Comparison of ENCODE assay signal across 27 cellular contexts in the genomic region with DNA sequence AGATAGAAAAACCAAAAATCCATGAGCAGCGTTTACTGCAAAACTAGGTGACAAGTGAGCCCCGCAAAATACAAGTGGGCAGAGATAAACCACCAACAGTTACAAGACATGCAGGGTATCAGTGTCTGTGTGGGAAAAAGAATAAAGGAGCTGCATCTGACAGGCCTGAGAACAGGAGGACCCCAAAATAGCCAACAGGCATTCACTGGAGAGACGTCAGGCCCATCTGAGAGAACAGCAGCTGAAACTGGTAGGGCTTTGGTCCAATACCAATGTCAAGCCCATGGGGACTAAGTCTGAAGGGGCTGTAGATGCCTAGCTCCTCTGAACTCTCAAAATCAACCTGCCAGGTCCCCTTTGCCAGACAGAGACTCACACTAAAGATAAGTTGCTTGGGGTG.
"Had no signal": no experiment of that assay in that cellular context is flagged by ENCODE, and none has a peak within 500 bp of the region (broad histone marks: within the 10 kb centered on the region; RNA-seq: fewer than 3 reads in every experiment).

No MANE protein-coding gene starts in this region.

- H3K4me1 Mint-ChIP-seq: activated CD4-positive, alpha-beta T cell treated with anti-CD3 and anti-CD28 coated beads for 36 hours; activated CD4-positive, alpha-beta T cell treated with anti-CD3 and anti-CD28 coated beads, Interleukin-2, amount 10 ng/mL, durations not matched to agents 7 days and 5 days had no signal

- H3K27ac Mint-ChIP-seq: activated CD4-positive, alpha-beta T cell treated with anti-CD3 and anti-CD28 coated beads for 36 hours; activated CD4-positive, alpha-beta T cell treated with anti-CD3 and anti-CD28 coated beads, Interleukin-2, amount 10 ng/mL, durations not matched to agents 7 days and 5 days; activated CD8-positive, alpha-beta T cell treated with anti-CD3 and anti-CD28 coated beads, Interleukin-2, amount 10 ng/mL, durations not matched to agents 7 days and 5 days; activated naive CD4-positive, alpha-beta T cell treated with anti-CD3 and anti-CD28 coated beads for 36 hours; activated naive CD4-positive, alpha-beta T cell treated with anti-CD3 and anti-CD28 coated beads, Interleukin-2, amount 50 U/mL, for 72 hours; activated T-cell treated with anti-CD3 and anti-CD28 coated beads, Interleukin-2, amount 50 U/mL, for 24 hours; T-helper 1 cell treated with Interleukin-12 subunit alpha and Interleukin-12 subunit beta and Interleukin-4 antibody, amounts not matched to agents 30 μg/mL and 1 μg/mL, for 36 hours; T-helper 2 cell treated with Interferon-gamma antibody and Interleukin-4, amounts not matched to agents 5 μg/mL and 100 μg/mL, for 36 hours had no signal

- ATAC-seq: activated CD4-positive, alpha-beta T cell treated with anti-CD3 and anti-CD28 coated beads for 36 hours; activated CD8-positive, alpha-beta T cell treated with anti-CD3 and anti-CD28 coated beads, Interleukin-2, amount 10 ng/mL, durations not matched to agents 7 days and 5 days; activated naive CD4-positive, alpha-beta T cell treated with anti-CD3 and anti-CD28 coated beads, Interleukin-2, amount 50 U/mL, for 72 hours; body of pancreas; Panc1 had no signal

- H3K9me3 Mint-ChIP-seq: activated naive CD4-positive, alpha-beta T cell treated with anti-CD3 and anti-CD28 coated beads for 36 hours; activated naive CD4-positive, alpha-beta T cell treated with anti-CD3 and anti-CD28 coated beads, Interleukin-2, amount 50 U/mL, for 72 hours had no signal

- H3K4me3 Mint-ChIP-seq: activated CD4-positive, alpha-beta T cell treated with anti-CD3 and anti-CD28 coated beads for 36 hours; activated CD4-positive, alpha-beta T cell treated with anti-CD3 and anti-CD28 coated beads, Interleukin-2, amount 10 ng/mL, durations not matched to agents 7 days and 5 days; activated CD8-positive, alpha-beta T cell treated with anti-CD3 and anti-CD28 coated beads, Interleukin-2, amount 10 ng/mL, durations not matched to agents 7 days and 5 days; activated naive CD4-positive, alpha-beta T cell treated with anti-CD3 and anti-CD28 coated beads for 36 hours; activated T-cell treated with anti-CD3 and anti-CD28 coated beads, Interleukin-2, amount 50 U/mL, for 24 hours; T-helper 1 cell treated with Interleukin-12 subunit alpha and Interleukin-12 subunit beta and Interleukin-4 antibody, amounts not matched to agents 30 μg/mL and 1 μg/mL, for 36 hours; T-helper 2 cell treated with Interferon-gamma antibody and Interleukin-4, amounts not matched to agents 5 μg/mL and 100 μg/mL, for 36 hours had no signal

- FAIRE-seq: astrocyte, bronchial epithelial cell, TTC549 had no signal

- DNase-seq: activated CD4-positive, alpha-beta T cell treated with anti-CD3 and anti-CD28 coated beads for 36 hours; activated CD4-positive, alpha-beta T cell treated with anti-CD3 and anti-CD28 coated beads, Interleukin-2, amount 10 ng/mL, durations not matched to agents 7 days and 5 days; activated CD4-positive, alpha-beta T cell treated with anti-CD3 and anti-CD28 coated beads, Interleukin-2, amount 50 U/mL, for 48 hours; activated CD8-positive, alpha-beta T cell treated with anti-CD3 and anti-CD28 coated beads, Interleukin-2, amount 10 ng/mL, durations not matched to agents 7 days and 5 days; activated gamma-delta T cell treated with Interleukin-2 at 50 U/mL for 16 hours; activated naive CD4-positive, alpha-beta T cell treated with anti-CD3 and anti-CD28 coated beads for 36 hours; activated T-cell treated with anti-CD3 and anti-CD28 coated beads, Interleukin-2, amount 50 U/mL, for 24 hours; adrenal gland; body of pancreas; central memory CD4-positive, alpha-beta T cell; NCI-H1105; NCI-H1417 treated with DMSO at 0.1 percent for 48 hours; NCI-H1930; NCI-H2081 treated with DMSO at 0.1 percent for 48 hours; NCI-H226; NCI-H446 treated with DMSO at 0.1 percent for 48 hours; NCI-H524; NCI-H69; SHP77 treated with DMSO at 0.1 percent for 48 hours; SK-N-SH had no signal
